Comparison of ENCODE assay signal across 10 cellular contexts in genomic region chr11:8709002-8709672, GRCh38. TPM values are rescaled to one million over a fixed set of nuclear protein-coding genes. Genes with fewer than 3 reads are reported as not detected.
DNase-seq lines count a peak whose midpoint lies in the region; ATAC-seq and TF ChIP-seq lines count a peak whose summit lies in the region.
"Had no signal": no experiment of that assay in that cellular context is flagged by ENCODE, and none has a peak within 500 bp of the region (broad histone marks: within the 10 kb centered on the region; RNA-seq: fewer than 3 reads in every experiment).

No MANE protein-coding gene starts in this region.

- H3K27ac ChIP-seq in ovary = peak overlapping the region; percentile 76 to 77

- no peaks in the 10 kb centered on the region for H3K9me3 ChIP-seq in ovary

- peak; percentile 91 for ATAC-seq in SK-N-SH treated with all-trans-retinoic acid at 6 μM for 48 hours
- no peak for ATAC-seq in HG02840 (IDR thresholded peaks at IDR 0.05; ENCODE audit: low FRiP score, unreplicated experiment)
- ATAC-seq in HG03280 (IDR thresholded peaks at IDR 0.05; ENCODE audit: unreplicated experiment) = no peak

- no peaks in the 10 kb centered on the region for H3K36me3 ChIP-seq in ovary

- H3K4me1 ChIP-seq in ovary (ENCODE audit: insufficient read depth) = peaks cover 10% of the 10 kb centered on the region

- no peaks in the 10 kb centered on the region for H3K27me3 ChIP-seq in ovary

- intact Hi-C loops in head of caudate nucleus (cut with DNase I) (no loop called here), ovary (cut with DNase I) (loop anchor here in 1 of 4 donors (5.0 kb wide), 1 partner anchor 98 kb away; no protein-coding TSS in a partner anchor)

- TF ChIP-seq CTCF in ovary (IDR thresholded peaks at IDR 0.05) = no peak

- TF ChIP-seq POLR2A in ovary (IDR thresholded peaks at IDR 0.05) = no peak

- peak; percentile 40 for TF ChIP-seq EP300 in ovary (IDR thresholded peaks at IDR 0.05)

- H3K4me3 ChIP-seq in ovary = no peak overlapping the region

- WGBS in ovary, 3 donors = 12 to 23% (median 20%) methylated on average over 12 of the region's 12 CpGs

- DNase-seq in AG20443 (ENCODE audit: low spot score) (peak; percentile 82), head of caudate nucleus (peak in 24 of 42 donors; percentile 29 to 66 (median 44)), ovary (peak; percentile 78 to 94 (median 85)), NCI-H2227 treated with DMSO at 0.1 percent for 48 hours (lab: John Stamatoyannopoulos, UW) (no peak), cerebellar nuclear complex (lab: John Stamatoyannopoulos, UW) (no peak)
- DNase-seq: activated effector memory CD4-positive, alpha-beta T cell treated with anti-CD3 and anti-CD28 coated beads, Interleukin-2, amount 50 U/mL, for 16 hours; COR-L47 had no signal

TF ChIP-seq in SK-N-SH treated with all-trans-retinoic acid at 6 μM for 48 hours, 23 proteins besides CTCF, POLR2A, EP300 and RAD21:
- TF ChIP-seq CREB5 (CRISPR knock-in tag; IDR thresholded peaks at IDR 0.05; ENCODE audit: low read depth) (no peak), ISL1 (CRISPR knock-in tag; IDR thresholded peaks at IDR 0.05) (peak; percentile 26; the same call in 1 of the 2 replicates), TCF4 (CRISPR knock-in tag; IDR thresholded peaks at IDR 0.05; ENCODE audit: borderline replicate concordance) (peak; percentile 67; the same call in 1 of the 2 replicates), TSHZ2 (CRISPR knock-in tag; IDR thresholded peaks at IDR 0.05) (peak; percentile 40; the same call in 1 of the 2 replicates), ZC3H10 (CRISPR knock-in tag; IDR thresholded peaks at IDR 0.05) (no peak), ZNF565 (CRISPR knock-in tag; conservative IDR thresholded peaks at IDR 0.05; ENCODE audit: low read depth) (no peak), CSDC2 (CRISPR knock-in tag; IDR thresholded peaks at IDR 0.05) (0 out of 2 replicates have a peak, but pooled peaks have one; percentile 10), ESRRG (CRISPR knock-in tag; IDR thresholded peaks at IDR 0.05) (no peak), GLIS3 (CRISPR knock-in tag; IDR thresholded peaks at IDR 0.05) (no peak), SNAI2 (CRISPR knock-in tag; IDR thresholded peaks at IDR 0.05) (peak; percentile 89; the same call in 1 of the 2 replicates), TOX (CRISPR knock-in tag; IDR thresholded peaks at IDR 0.05; ENCODE audit: borderline replicate concordance) (no peak)
- TF ChIP-seq, protein P1, sequence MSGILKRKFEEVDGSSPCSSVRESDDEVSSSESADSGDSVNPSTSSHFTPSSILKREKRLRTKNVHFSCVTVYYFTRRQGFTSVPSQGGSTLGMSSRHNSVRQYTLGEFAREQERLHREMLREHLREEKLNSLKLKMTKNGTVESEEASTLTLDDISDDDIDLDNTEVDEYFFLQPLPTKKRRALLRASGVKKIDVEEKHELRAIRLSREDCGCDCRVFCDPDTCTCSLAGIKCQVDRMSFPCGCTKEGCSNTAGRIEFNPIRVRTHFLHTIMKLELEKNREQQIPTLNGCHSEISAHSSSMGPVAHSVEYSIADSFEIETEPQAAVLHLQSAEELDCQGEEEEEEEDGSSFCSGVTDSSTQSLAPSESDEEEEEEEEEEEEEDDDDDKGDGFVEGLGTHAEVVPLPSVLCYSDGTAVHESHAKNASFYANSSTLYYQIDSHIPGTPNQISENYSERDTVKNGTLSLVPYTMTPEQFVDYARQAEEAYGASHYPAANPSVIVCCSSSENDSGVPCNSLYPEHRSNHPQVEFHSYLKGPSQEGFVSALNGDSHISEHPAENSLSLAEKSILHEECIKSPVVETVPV (CRISPR knock-in tag; IDR thresholded peaks at IDR 0.05) = no peak

RNA-seq across cellular contexts. Expression of gene RPL27A, which starts 26.5 kb away (rescaled TPM):
- 1,000 to 10,000 TPM in 6 of 7 donors, 100 to 1,000 TPM in 1; 986 to 2,251 (median 1,304) TPM for total RNA-seq in ovary
- 1,000 to 10,000 TPM; 3,412 to 6,011 TPM for polyA plus RNA-seq in ovary

RNA-seq across cellular contexts. Expression of gene TRIM66, which starts 26.7 kb away (rescaled TPM):
- total RNA-seq in ovary = 10 to 100 TPM in 1 of 7 donors, 1 to 10 TPM in 6; 2.3 to 15.4 (median 4.9) TPM
- 1 to 10 TPM; 2.6 to 6.7 TPM for polyA plus RNA-seq in ovary

Comparison
In these comparisons a context has a peak if more than half of its experiments do, and no peak if none do; other contexts are left out.
1. DNase-seq: peak in AG20443 (single experiment), head of caudate nucleus (24 of 42) and ovary (5 of 5); none in NCI-H2227 treated with DMSO at 0.1 percent for 48 hours (single experiment) and cerebellar nuclear complex (0 of 2).